In genomic region chrX:130120746-130121504, GRCh38 we compare ENCODE assay signal across 8 cellular contexts. TPM values are rescaled to one million over a fixed set of nuclear protein-coding genes. Genes with fewer than 3 reads are reported as not detected.
DNase-seq lines count a peak whose midpoint lies in the region; ATAC-seq and TF ChIP-seq lines count a peak whose summit lies in the region.

No MANE protein-coding gene starts in this region.

- H3K27me3 ChIP-seq in OCI-LY3 (ENCODE audit: low read depth, low read length), result no peaks in the 10 kb centered on the region
- no peaks in the 10 kb centered on the region for H3K27me3 ChIP-seq in stomach

- DNase-seq in NCI-H524 (lab: John Stamatoyannopoulos, UW) (peak; percentile 42 to 62), NCI-H524 treated with DMSO at 0.1 percent for 48 hours (lab: John Stamatoyannopoulos, UW) (no peak), fibroblast of the aortic adventitia (ENCODE audit: low read depth) (peak; percentile 91), nephron progenitor cell (peak; percentile 79), stomach (peak; percentile 72)
- peak; percentile 17 to 38 for DNase-seq in activated T-helper 1 cell treated with anti-CD3 and anti-CD28 coated beads, Interleukin-2, amount 50 U/mL, for 16 hours (ENCODE audit: low read depth in 1 of 2, low spot score in 1 of 2)

- H3K4me1 Mint-ChIP-seq in nephron progenitor cell, result peaks cover 34% of the 10 kb centered on the region

- H3K27ac Mint-ChIP-seq in nephron progenitor cell, result no peak overlapping the region

- no peak for TF ChIP-seq POLR2A in stomach (IDR thresholded peaks at IDR 0.05)

- peak overlapping the region; percentile 75 for H3K4me3 Mint-ChIP-seq in nephron progenitor cell

- WGBS in stomach, 5 donors, result 1 to 33% (median 16%) methylated on average over 14 to 58 of the region's 58 CpGs

- peak overlapping the region; percentile 86 for H3K4me2 ChIP-seq in OCI-LY3 (ENCODE audit: low read length)

- no peaks in the 10 kb centered on the region for H3K9me3 ChIP-seq in OCI-LY3 (ENCODE audit: insufficient read depth, low read length)
- H3K9me3 ChIP-seq in stomach, result no peaks in the 10 kb centered on the region

- peaks cover 31% of the 10 kb centered on the region for H3K4me1 ChIP-seq in OCI-LY3 (ENCODE audit: low read length)
- peaks cover 8 to 43% (median 36%) of the 10 kb centered on the region in 4 donors for H3K4me1 ChIP-seq in stomach

- H3K4me3 ChIP-seq in OCI-LY3 (ENCODE audit: low read length) (peak overlapping the region; percentile 78), fibroblast of the aortic adventitia (ENCODE audit: low read depth, low read length) (peak overlapping the region; percentile 41), stomach (peak overlapping the region; percentile 33 to 39 (median 38))

- no peaks in the 10 kb centered on the region for H4K20me1 ChIP-seq in OCI-LY3 (ENCODE audit: insufficient read depth, low read length)

- intact Hi-C loops in stomach (cut with DNase I; ENCODE audit: low total_unique reads), result no loop called here

- H3K27ac ChIP-seq in OCI-LY3 (ENCODE audit: low read length) (peak overlapping the region; percentile 50), stomach (peak overlapping the region; percentile 65 to 82 (median 81))

- no peaks in the 10 kb centered on the region for H3K36me3 ChIP-seq in OCI-LY3 (replicated peaks; ENCODE audit: low read depth, low read length)
- no peaks in the 10 kb centered on the region for H3K36me3 ChIP-seq in stomach

- TF ChIP-seq EP300 in stomach (IDR thresholded peaks at IDR 0.05), result no peak

- peak overlapping the region; percentile 71; the same call in 1 of the 2 replicates for H2AFZ ChIP-seq in OCI-LY3 (ENCODE audit: low read depth, low read length)

- peak; percentile 69 for ATAC-seq in HG03039 (IDR thresholded peaks at IDR 0.05; ENCODE audit: unreplicated experiment)

- peak; percentile 68 for TF ChIP-seq CTCF in OCI-LY3 (IDR thresholded peaks at IDR 0.05; ENCODE audit: low read depth, low read length)
- peak; percentile 40 for TF ChIP-seq CTCF in fibroblast of the aortic adventitia (IDR thresholded peaks at IDR 0.05; ENCODE audit: insufficient read depth, low read length)
- peak; percentile 52 for TF ChIP-seq CTCF in nephron progenitor cell (IDR thresholded peaks at IDR 0.05)
- peak in 5 of 7 experiments; percentile 37 to 73 (median 54) for TF ChIP-seq CTCF in stomach (IDR thresholded peaks at IDR 0.05)

- H3K9ac ChIP-seq in OCI-LY3 (ENCODE audit: low read length), result peak overlapping the region; percentile 75

- H3K27me3 Mint-ChIP-seq in nephron progenitor cell (ENCODE audit: low read depth, poor library complexity), result peaks cover 5% of the 10 kb centered on the region

- no peaks in the 10 kb centered on the region for H3K79me2 ChIP-seq in OCI-LY3 (ENCODE audit: low read length)

- peaks cover 38% of the 10 kb centered on the region for H3K9me3 Mint-ChIP-seq in nephron progenitor cell

- H3K36me3 Mint-ChIP-seq in nephron progenitor cell (ENCODE audit: low read depth), result peaks cover 13% of the 10 kb centered on the region

RNA-seq across cellular contexts. Expression of gene ELF4, which starts 10.6 kb away (rescaled TPM):
- total RNA-seq in fibroblast of the aortic adventitia (ENCODE audit: low replicate concordance), result 9.6 and 16.6 TPM in 2 replicates
- 10 to 100 TPM in 3 of 5 donors, 1 to 10 TPM in 2; 7.1 to 34.5 (median 19.6) TPM for total RNA-seq in stomach
- polyA plus RNA-seq in stomach, result 10 to 100 TPM in 1 of 3 donors, 1 to 10 TPM in 2; 3.9 to 17.9 (median 7.0) TPM

RNA-seq across cellular contexts. Expression of gene AIFM1, which starts 44.7 kb away (rescaled TPM):
- total RNA-seq in fibroblast of the aortic adventitia (ENCODE audit: low replicate concordance) (18.1 and 20.9 TPM in 2 replicates), stomach (10 to 100 TPM in 4 of 5 donors, 1 to 10 TPM in 1; 2.9 to 29.6 (median 22.0) TPM)
- polyA plus RNA-seq in stomach, result 10 to 100 TPM; 24.7 to 33.5 (median 31.5) TPM

RNA-seq across cellular contexts. Expression of gene RAB33A, which starts 50.8 kb away (rescaled TPM):
- total RNA-seq in fibroblast of the aortic adventitia (ENCODE audit: low replicate concordance), result 3.0 TPM in 1 of 2 replicates, not detected in the other
- total RNA-seq in stomach, result 1 to 10 TPM in 1 of 5 donors, not detected in 4; 1.7 TPM
- 1 to 10 TPM in 1 of 3 donors, under 1 TPM in 2; 0.75 to 1.1 (median 0.75) TPM for polyA plus RNA-seq in stomach
